In genomic region chr15:74937226-74937601, GRCh38 we compare ENCODE assay signal across 2 cellular contexts.
TF ChIP-seq lines count a peak whose summit lies in the region.

No MANE protein-coding gene starts in this region.

TF ChIP-seq in H1, 55 proteins besides CTCF, POLR2A, EP300 and RAD21:
- no peak for TF ChIP-seq NANOG (IDR thresholded peaks at IDR 0.05; ENCODE audit: insufficient read depth, low read depth, low read length, poor library complexity, severe bottlenecking)
- no peak for TF ChIP-seq CREB1 (IDR thresholded peaks at IDR 0.05)
- no peak for TF ChIP-seq SIX5 (IDR thresholded peaks at IDR 0.05; ENCODE audit: low read depth, low read length)
- TF ChIP-seq SP1 (IDR thresholded peaks at IDR 0.05; ENCODE audit: low read depth, low read length) = no peak
- no peak for TF ChIP-seq HDAC2 (IDR thresholded peaks at IDR 0.05; ENCODE audit: borderline replicate concordance in 1 of 2, low read depth in 2 of 2, low read length in 2 of 2)
- no peak for TF ChIP-seq TEAD4 (IDR thresholded peaks at IDR 0.05; ENCODE audit: low read depth, low read length)
- no peak for TF ChIP-seq NRF1 (IDR thresholded peaks at IDR 0.05; ENCODE audit: low read depth, low read length)
- no peak for TF ChIP-seq CHD2 (IDR thresholded peaks at IDR 0.05; ENCODE audit: low read length)
- TF ChIP-seq CTBP2 (IDR thresholded peaks at IDR 0.05; ENCODE audit: borderline replicate concordance, insufficient read depth, insufficient read length, low read length) = no peak
- TF ChIP-seq MAFK (IDR thresholded peaks at IDR 0.05; ENCODE audit: low read depth, low read length) = no peak
- TF ChIP-seq SAP30 (IDR thresholded peaks at IDR 0.05; ENCODE audit: insufficient read depth, insufficient replicate concordance, low read length) = no peak
- TF ChIP-seq YY1 (IDR thresholded peaks at IDR 0.05; ENCODE audit: low read depth, low read length) = no peak
- TF ChIP-seq PHF8 (conservative IDR thresholded peaks at IDR 0.05; ENCODE audit: low read depth, low read length) = no peak
- 0 out of 2 replicates have a peak, but pooled peaks have one; percentile 11 for TF ChIP-seq E2F6 (IDR thresholded peaks at IDR 0.05)
- TF ChIP-seq MAX (IDR thresholded peaks at IDR 0.05) = 0 out of 2 replicates have a peak, but pooled peaks have one; percentile 17
- no peak for TF ChIP-seq SIN3A (conservative IDR thresholded peaks at IDR 0.05 in 1 of 2, IDR thresholded peaks at IDR 0.05 in 1 of 2; ENCODE audit: low read depth in 1 of 2, low read length in 2 of 2)
- no peak for TF ChIP-seq JUN (IDR thresholded peaks at IDR 0.05; ENCODE audit: low read depth, low read length)

TF ChIP-seq in neural cell, 6 proteins besides CTCF, POLR2A, EP300 and RAD21:
- TF ChIP-seq REST (IDR thresholded peaks at IDR 0.05; ENCODE audit: borderline replicate concordance) (no peak), MXI1 (conservative IDR thresholded peaks at IDR 0.05; ENCODE audit: poor library complexity, severe bottlenecking) (no peak), TAF1 (IDR thresholded peaks at IDR 0.05; ENCODE audit: low read depth) (no peak), SMC3 (conservative IDR thresholded peaks at IDR 0.05; ENCODE audit: poor library complexity) (no peak), EZH2 (IDR thresholded peaks at IDR 0.05; ENCODE audit: borderline replicate concordance, insufficient read depth, low read length, poor library complexity, severe bottlenecking) (no peak), POLR2AphosphoS5 (IDR thresholded peaks at IDR 0.05) (no peak)
